In genomic region chr3:196968233-196969000, GRCh38 we compare ENCODE assay signal across 8 cellular contexts. TPM values are rescaled to one million over a fixed set of nuclear protein-coding genes. Genes with fewer than 3 reads are reported as not detected.
DNase-seq lines count a peak whose midpoint lies in the region; ATAC-seq, FAIRE-seq and TF ChIP-seq lines count a peak whose summit lies in the region.

TSS of gene PIGZ (minus strand) at chr3:196968833. CDS start at chr3:196952031, 16,802 bp downstream.

- peaks cover 11% of the 10 kb centered on the region for H3K27me3 Mint-ChIP-seq in activated CD4-positive, alpha-beta memory T cell treated with anti-CD3 and anti-CD28 coated beads, Interleukin-2, amount 10 ng/mL, durations not matched to agents 7 days and 5 days
- H3K27me3 Mint-ChIP-seq in naive thymus-derived CD4-positive, alpha-beta T cell: peaks cover 0 to 12% (median 4%) of the 10 kb centered on the region in 5 donors

- TF ChIP-seq CTCF in uterus (IDR thresholded peaks at IDR 0.05): no peak

- H3K9me3 ChIP-seq in naive thymus-derived CD4-positive, alpha-beta T cell (ENCODE audit: control insufficient read depth in 2 of 3, low read length in 3 of 3): no peaks in the 10 kb centered on the region
- no peaks in the 10 kb centered on the region for H3K9me3 ChIP-seq in uterus

- DNase-seq in NCI-H2107 (lab: John Stamatoyannopoulos, UW) (peak; percentile 40), NCI-H2107 treated with DMSO at 0.1 percent for 48 hours (lab: John Stamatoyannopoulos, UW; ENCODE audit: unreplicated experiment) (no peak), H54 (ENCODE audit: insufficient read length, low spot score) (peak; percentile 71), M059J (ENCODE audit: low read depth) (peak; percentile 44), uterus (no peak)
- peak; percentile 54 for DNase-seq in activated CD4-positive, alpha-beta memory T cell treated with anti-CD3 and anti-CD28 coated beads, Interleukin-2, amount 10 ng/mL, durations not matched to agents 7 days and 5 days
- peak in 7 of 9 donors; percentile 17 to 72 (median 33) for DNase-seq in naive thymus-derived CD4-positive, alpha-beta T cell

- peak within 1 kb of the TSS; percentile 51 for H3K27ac ChIP-seq in naive thymus-derived CD4-positive, alpha-beta T cell (ENCODE audit: low read depth, low read length)
- H3K27ac ChIP-seq in uterus: peak within 1 kb of the TSS; percentile 11 to 67

- CTCF ChIA-PET in activated CD4-positive, alpha-beta memory T cell treated with anti-CD3 and anti-CD28 coated beads, Interleukin-2, amount 10 ng/mL, durations not matched to agents 7 days and 5 days (lab: Charles Lee): interaction anchor here (1.0 kb wide), 1 partner anchor 26 kb away, joined by 3 read pairs; the partner anchor contains the start of gene NCBP2
- CTCF ChIA-PET in naive thymus-derived CD4-positive, alpha-beta T cell (lab: Charles Lee): no interaction called here

- FAIRE-seq in H54 (lab: Jason Lieb, UNC): no peak

- H3K4me1 ChIP-seq in naive thymus-derived CD4-positive, alpha-beta T cell (ENCODE audit: control insufficient read depth in 2 of 2, insufficient read depth in 2 of 2, low read length in 2 of 2): no peaks in the 10 kb centered on the region
- H3K4me1 ChIP-seq in uterus: peaks cover 0 to 3% of the 10 kb centered on the region in 2 donors

- ATAC-seq in esophagus mucosa: peak; percentile 83
- peak; percentile 75 for ATAC-seq in naive thymus-derived CD4-positive, alpha-beta T cell

- H3K27me3 ChIP-seq in naive thymus-derived CD4-positive, alpha-beta T cell (ENCODE audit: control insufficient read depth in 2 of 2, insufficient read depth in 2 of 2, low read length in 2 of 2): no peaks in the 10 kb centered on the region
- no peaks in the 10 kb centered on the region for H3K27me3 ChIP-seq in uterus

- H3K36me3 ChIP-seq in naive thymus-derived CD4-positive, alpha-beta T cell (ENCODE audit: control insufficient read depth in 2 of 3, insufficient read depth in 3 of 3, low read length in 3 of 3): no peaks in the 10 kb centered on the region
- no peaks in the 10 kb centered on the region for H3K36me3 ChIP-seq in uterus

- POLR2A ChIA-PET in activated CD4-positive, alpha-beta memory T cell treated with anti-CD3 and anti-CD28 coated beads, Interleukin-2, amount 10 ng/mL, durations not matched to agents 7 days and 5 days (lab: Charles Lee): interaction anchor here (0.9 to 4.4 kb wide), 4 partner anchors 26 to 356 kb away, joined by 3 to 32 read pairs (median 9); partner anchors contain the start of genes NCBP2 and SENP5
- POLR2A ChIA-PET in naive thymus-derived CD4-positive, alpha-beta T cell (lab: Charles Lee): no interaction called here

- intact Hi-C loops in naive thymus-derived CD4-positive, alpha-beta T cell (cut with micrococcal nuclease): loop anchor here in 1 of 2 donors (1.0 kb wide), 1 partner anchor 359 kb away; no protein-coding TSS in a partner anchor
- intact Hi-C loops in uterus (cut with DNase I; ENCODE audit: low total_unique reads): no loop called here

- H3K4me3 Mint-ChIP-seq in activated CD4-positive, alpha-beta memory T cell treated with anti-CD3 and anti-CD28 coated beads, Interleukin-2, amount 10 ng/mL, durations not matched to agents 7 days and 5 days: peak within 1 kb of the TSS; percentile 81
- peak within 1 kb of the TSS; percentile 64 to 92 (median 84) for H3K4me3 Mint-ChIP-seq in naive thymus-derived CD4-positive, alpha-beta T cell

- H3K9me3 Mint-ChIP-seq in activated CD4-positive, alpha-beta memory T cell treated with anti-CD3 and anti-CD28 coated beads, Interleukin-2, amount 10 ng/mL, durations not matched to agents 7 days and 5 days: no peaks in the 10 kb centered on the region
- H3K9me3 Mint-ChIP-seq in naive thymus-derived CD4-positive, alpha-beta T cell: no peaks in the 10 kb centered on the region

- peaks cover 12% of the 10 kb centered on the region for H3K36me3 Mint-ChIP-seq in activated CD4-positive, alpha-beta memory T cell treated with anti-CD3 and anti-CD28 coated beads, Interleukin-2, amount 10 ng/mL, durations not matched to agents 7 days and 5 days (ENCODE audit: low read depth)
- peaks cover 0 to 14% (median 0%) of the 10 kb centered on the region in 5 donors for H3K36me3 Mint-ChIP-seq in naive thymus-derived CD4-positive, alpha-beta T cell

- peaks cover 12% of the 10 kb centered on the region for H3K4me1 Mint-ChIP-seq in activated CD4-positive, alpha-beta memory T cell treated with anti-CD3 and anti-CD28 coated beads, Interleukin-2, amount 10 ng/mL, durations not matched to agents 7 days and 5 days
- H3K4me1 Mint-ChIP-seq in naive thymus-derived CD4-positive, alpha-beta T cell: peaks cover 0 to 14% (median 6%) of the 10 kb centered on the region in 7 donors

- TF ChIP-seq POLR2A in H54 (IDR thresholded peaks at IDR 0.05; ENCODE audit: low read depth, low read length): peak; percentile 44
- no peak for TF ChIP-seq POLR2A in uterus (IDR thresholded peaks at IDR 0.05)

- peak within 1 kb of the TSS; percentile 48 for H3K4me3 ChIP-seq in naive thymus-derived CD4-positive, alpha-beta T cell (ENCODE audit: low read length)
- peak within 1 kb of the TSS; percentile 49 to 53 for H3K4me3 ChIP-seq in uterus

- H3K27ac Mint-ChIP-seq in activated CD4-positive, alpha-beta memory T cell treated with anti-CD3 and anti-CD28 coated beads, Interleukin-2, amount 10 ng/mL, durations not matched to agents 7 days and 5 days: no peak within 1 kb of the TSS
- H3K27ac Mint-ChIP-seq in naive thymus-derived CD4-positive, alpha-beta T cell: peak within 1 kb of the TSS in 2 of 9 donors; percentile 77 to 84

RNA-seq across cellular contexts. Expression of gene PIGZ, which starts in this region (rescaled TPM):
- 1.7 and 1.9 TPM in 2 replicates for total RNA-seq in M059J (2014; rRNA removed; shearing (Covaris generic))
- 1 to 10 TPM; 1.7 to 1.8 TPM for total RNA-seq in activated CD4-positive, alpha-beta memory T cell treated with anti-CD3 and anti-CD28 coated beads, Interleukin-2, amount 10 ng/mL, durations not matched to agents 7 days and 5 days
- total RNA-seq in esophagus mucosa (3.7 TPM), uterus (10 to 100 TPM in 1 of 4 donors, 1 to 10 TPM in 2, under 1 TPM in 1; 0.29 to 21.5 (median 2.3) TPM)
- total RNA-seq in naive thymus-derived CD4-positive, alpha-beta T cell: 1 to 10 TPM in 2 of 5 experiments, under 1 TPM in 2, not detected in 1; 0.22 to 2.7 (median 1.6) TPM
- polyA plus RNA-seq in naive thymus-derived CD4-positive, alpha-beta T cell: under 1 TPM; 0.20 to 0.65 TPM

Comparison
In these comparisons a context has a peak if more than half of its experiments do, and no peak if none do; other contexts are left out.
1. DNase-seq: peak in NCI-H2107 (single experiment), H54 (single experiment), M059J (single experiment), activated CD4-positive, alpha-beta memory T cell treated with anti-CD3 and anti-CD28 coated beads, Interleukin-2, amount 10 ng/mL, durations not matched to agents 7 days and 5 days (single experiment) and naive thymus-derived CD4-positive, alpha-beta T cell (7 of 9); none in NCI-H2107 treated with DMSO at 0.1 percent for 48 hours (single experiment) and uterus (0 of 2).